12 cellular contexts compared by ENCODE assay signal in genomic region chr20:44701116-44701865, GRCh38. TPM values are rescaled to one million over a fixed set of nuclear protein-coding genes. Genes with fewer than 3 reads are reported as not detected.
DNase-seq lines count a peak whose midpoint lies in the region; ATAC-seq, FAIRE-seq and TF ChIP-seq lines count a peak whose summit lies in the region.
"Had no signal": no experiment of that assay in that cellular context is flagged by ENCODE, and none has a peak within 500 bp of the region (broad histone marks: within the 10 kb centered on the region; RNA-seq: fewer than 3 reads in every experiment).

No MANE protein-coding gene starts in this region.

- H3K4me1 Mint-ChIP-seq in HFFc6 (ENCODE audit: low read depth) (peaks cover 70% of the 10 kb centered on the region), astrocyte (ENCODE audit: low read depth, unreplicated experiment) (peaks cover 30% of the 10 kb centered on the region)

- no peak overlapping the region for H3K9ac ChIP-seq in astrocyte (ENCODE audit: low read length)

- TF ChIP-seq CTCF in HFFc6 (IDR thresholded peaks at IDR 0.05) (no peak), astrocyte (IDR thresholded peaks at IDR 0.05; ENCODE audit: insufficient read depth, low read depth, low read length) (no peak), omental fat pad (IDR thresholded peaks at IDR 0.05) (no peak)

- H3K4me3 ChIP-seq in astrocyte (ENCODE audit: insufficient read depth, low read depth, low read length), result no peak overlapping the region
- H3K4me3 ChIP-seq: prostate gland had no signal

- FAIRE-seq in astrocyte (lab: Jason Lieb, UNC), result no peak
- FAIRE-seq: endothelial cell of umbilical vein had no signal

- H3K27ac Mint-ChIP-seq in HFFc6 (peak overlapping the region; percentile 54), astrocyte (ENCODE audit: unreplicated experiment) (peak overlapping the region; percentile 49)
- H3K27ac Mint-ChIP-seq: activated naive CD4-positive, alpha-beta T cell treated with anti-CD3 and anti-CD28 coated beads, Interleukin-2, amount 50 U/mL, for 72 hours had no signal

- H3K4me2 ChIP-seq in astrocyte (ENCODE audit: low read length), result no peak overlapping the region

- H3K27ac ChIP-seq in astrocyte (ENCODE audit: low read depth, low read length), result no peak overlapping the region
- peak overlapping the region; percentile 8 for H3K27ac ChIP-seq in layer of hippocampus (ENCODE audit: low read depth, low read length)
- H3K27ac ChIP-seq: C4-2B, prostate gland had no signal

- H3K27me3 ChIP-seq in astrocyte (ENCODE audit: insufficient read depth, low read length) (peaks cover 17% of the 10 kb centered on the region), layer of hippocampus (ENCODE audit: control insufficient read depth, insufficient read depth, low read length) (no peaks in the 10 kb centered on the region)

- H3K4me1 ChIP-seq in astrocyte (ENCODE audit: insufficient read depth, low read length), result peaks cover 31% of the 10 kb centered on the region
- H3K4me1 ChIP-seq: prostate gland had no signal

- H2AFZ ChIP-seq in astrocyte (ENCODE audit: low read depth, low read length), result no peak overlapping the region

- peaks cover 6% of the 10 kb centered on the region for H4K20me1 ChIP-seq in astrocyte (ENCODE audit: insufficient read depth, low read length)

- H3K9me3 ChIP-seq in astrocyte (ENCODE audit: insufficient read depth, low read depth, low read length), result no peaks in the 10 kb centered on the region
- H3K9me3 ChIP-seq: prostate gland had no signal

- peak; percentile 5 for DNase-seq in 8988T
- no peak for DNase-seq in HFFc6
- DNase-seq in astrocyte (ENCODE audit: low read depth), result no peak
- DNase-seq in omental fat pad (ENCODE audit: low spot score), result no peak

- H3K4me3 Mint-ChIP-seq in HFFc6, result no peak overlapping the region
- no peak overlapping the region for H3K4me3 Mint-ChIP-seq in astrocyte (ENCODE audit: unreplicated experiment)

- H3K36me3 ChIP-seq in astrocyte (ENCODE audit: insufficient read depth, low read length), result no peaks in the 10 kb centered on the region
- H3K36me3 ChIP-seq: prostate gland had no signal

- H3K36me3 Mint-ChIP-seq in HFFc6 (ENCODE audit: low read depth), result 0 out of 2 replicates have a peak, but pooled peaks cover 6% of the 10 kb centered on the region
- no peaks in the 10 kb centered on the region for H3K36me3 Mint-ChIP-seq in astrocyte (ENCODE audit: low read depth, unreplicated experiment)
- H3K36me3 Mint-ChIP-seq: activated naive CD4-positive, alpha-beta T cell treated with anti-CD3 and anti-CD28 coated beads, Interleukin-2, amount 50 U/mL, for 72 hours had no signal

- H3K9me3 Mint-ChIP-seq in HFFc6, result peaks cover 3% of the 10 kb centered on the region; the same call in 1 of the 2 replicates
- no peaks in the 10 kb centered on the region for H3K9me3 Mint-ChIP-seq in astrocyte (ENCODE audit: unreplicated experiment)
- H3K9me3 Mint-ChIP-seq: activated naive CD4-positive, alpha-beta T cell treated with anti-CD3 and anti-CD28 coated beads, Interleukin-2, amount 50 U/mL, for 72 hours had no signal

- H3K27me3 Mint-ChIP-seq in HFFc6 (ENCODE audit: insufficient read depth) (peaks cover 3% of the 10 kb centered on the region), astrocyte (ENCODE audit: low read depth, unreplicated experiment) (peaks cover 8% of the 10 kb centered on the region)

- H3K79me2 ChIP-seq in astrocyte (ENCODE audit: insufficient read depth, low read length), result no peaks in the 10 kb centered on the region

- ATAC-seq in GM21825 (IDR thresholded peaks at IDR 0.05; ENCODE audit: unreplicated experiment) (no peak), GM18502 (IDR thresholded peaks at IDR 0.05; ENCODE audit: poor library complexity, unreplicated experiment) (no peak), GM21515 (IDR thresholded peaks at IDR 0.05; ENCODE audit: unreplicated experiment) (no peak), omental fat pad (ENCODE audit: low FRiP score) (no peak)
- ATAC-seq: activated naive CD4-positive, alpha-beta T cell treated with anti-CD3 and anti-CD28 coated beads, Interleukin-2, amount 50 U/mL, for 72 hours had no signal

RNA-seq across cellular contexts. Expression of gene CCN5, which starts 13.9 kb away (rescaled TPM):
- under 1 TPM in 1 of 6 experiments, not detected in 5; 0.14 TPM for total RNA-seq in HFFc6 (2021; fragmentation: NEBNext Ultra II Directional; extraction: Animal tissue kit (Norgen Biotek cat#: 25700))
- total RNA-seq in astrocyte, result not detected in 2 replicates
- total RNA-seq in omental fat pad, result 10 to 100 TPM; 25.9 to 81.7 (median 61.3) TPM
- total RNA-seq: activated naive CD4-positive, alpha-beta T cell treated with anti-CD3 and anti-CD28 coated beads, Interleukin-2, amount 50 U/mL, for 72 hours; endothelial cell of umbilical vein had no signal

RNA-seq across cellular contexts. Expression of gene KCNK15, which starts 44.4 kb away (rescaled TPM):
- total RNA-seq in HFFc6 (2021; fragmentation: NEBNext Ultra II Directional; extraction: Animal tissue kit (Norgen Biotek cat#: 25700)), result under 1 TPM in 5 of 6 experiments, not detected in 1; 0.07 to 0.28 (median 0.21) TPM
- total RNA-seq in astrocyte, result 0.14 and 0.17 TPM in 2 replicates
- 10 to 100 TPM in 1 of 4 donors, 1 to 10 TPM in 3; 6.3 to 10.0 (median 9.0) TPM for total RNA-seq in omental fat pad
- total RNA-seq: endothelial cell of umbilical vein had no signal

RNA-seq across cellular contexts. Expression of gene ADA, which starts 49.8 kb away (rescaled TPM):
- 10 to 100 TPM; 11.0 to 15.9 (median 12.7) TPM for total RNA-seq in HFFc6 (2021; fragmentation: NEBNext Ultra II Directional; extraction: Animal tissue kit (Norgen Biotek cat#: 25700))
- total RNA-seq in astrocyte, result 67.5 and 68.5 TPM in 2 replicates
- 10 to 100 TPM; 11.5 to 62.6 (median 15.4) TPM for total RNA-seq in omental fat pad

Comparison
In these comparisons a context has a peak if more than half of its experiments do, and no peak if none do; other contexts are left out.
1. RNA of gene CCN5, which starts 13.9 kb away (total RNA-seq): 25.9 to 81.7 TPM in omental fat pad; 0.14 TPM in HFFc6 and not detected in astrocyte; every median in the first group is over 10 times any median in the second.